Comparison of ENCODE assay signal across 10 cellular contexts in the genomic region with DNA sequence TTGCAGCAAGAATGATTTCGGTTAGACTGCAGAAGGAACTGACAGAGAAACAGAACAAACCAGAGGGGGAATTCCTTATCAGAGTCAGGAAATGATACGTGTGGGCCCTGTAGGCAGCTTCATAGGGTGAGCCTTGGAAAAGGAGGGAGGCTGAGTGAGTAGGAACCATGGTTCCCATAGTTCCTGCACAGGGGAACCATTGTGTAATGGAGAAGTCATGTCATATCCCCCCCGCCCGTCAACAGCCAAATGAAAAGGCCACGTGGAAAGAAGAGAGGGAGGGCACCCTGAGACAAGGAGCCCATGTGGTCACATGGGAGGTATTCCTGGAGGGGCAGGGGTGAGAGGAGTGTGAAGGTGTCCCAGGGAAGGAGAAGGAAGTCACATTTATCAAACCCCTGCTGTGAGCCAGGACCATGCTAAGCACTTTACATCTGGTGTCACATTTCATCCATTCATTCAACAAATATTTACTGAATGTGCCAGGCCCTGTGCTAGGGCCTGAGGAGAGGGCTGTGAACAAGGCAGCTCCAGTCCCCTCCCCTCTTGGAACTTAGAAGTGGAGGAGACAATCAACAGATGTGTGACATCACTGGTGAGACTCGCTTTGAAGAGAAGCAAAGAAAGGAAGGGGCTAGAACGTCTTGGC. TPM values are rescaled to one million over a fixed set of nuclear protein-coding genes. Genes with fewer than 3 reads are reported as not detected.
DNase-seq lines count a peak whose midpoint lies in the region; ATAC-seq, FAIRE-seq and TF ChIP-seq lines count a peak whose summit lies in the region.
"Had no signal": no experiment of that assay in that cellular context is flagged by ENCODE, and none has a peak within 500 bp of the region (broad histone marks: within the 10 kb centered on the region; RNA-seq: fewer than 3 reads in every experiment).

No MANE protein-coding gene starts in this region.

- no peak overlapping the region for H3K23ac ChIP-seq in trophoblast cell (ENCODE audit: low read length)

- no peaks in the 10 kb centered on the region for H3K79me1 ChIP-seq in trophoblast cell (ENCODE audit: low read length)

- no peak for ATAC-seq in GM21825 (IDR thresholded peaks at IDR 0.05; ENCODE audit: unreplicated experiment)

- dilution Hi-C loops in endothelial cell of umbilical vein (cut with MboI; ENCODE audit: extremely low pct_ligation_motif_present, low sequenced_read_pairs), result no loop called here

- H3K4ac ChIP-seq in trophoblast cell (ENCODE audit: low read depth, low read length), result no peak overlapping the region

- H2BK120ac ChIP-seq in trophoblast cell (ENCODE audit: insufficient read depth, low read length, poor library complexity), result no peak overlapping the region

- H3K36me3 ChIP-seq in endothelial cell of umbilical vein (ENCODE audit: control insufficient read depth in 2 of 2, extremely low read depth in 1 of 2, insufficient read depth in 2 of 2, low read length in 2 of 2) (no peaks in the 10 kb centered on the region), trophoblast cell (ENCODE audit: control insufficient read depth in 1 of 2, insufficient read depth in 2 of 2, low read length in 2 of 2) (no peaks in the 10 kb centered on the region), SJCRH30 (no peaks in the 10 kb centered on the region)
- H3K36me3 ChIP-seq: SJSA1 had no signal

- H4K91ac ChIP-seq in trophoblast cell (ENCODE audit: low read depth, low read length), result no peak overlapping the region

- H3K9me3 ChIP-seq in endothelial cell of umbilical vein (replicated peaks; ENCODE audit: control insufficient read depth, insufficient read depth, low read length), result no peaks in the 10 kb centered on the region
- peaks cover 3% of the 10 kb centered on the region for H3K9me3 ChIP-seq in trophoblast cell (ENCODE audit: insufficient read depth, low read depth, low read length)
- no peaks in the 10 kb centered on the region for H3K9me3 ChIP-seq in SJCRH30 (replicated peaks)
- H3K9me3 ChIP-seq: SJSA1 had no signal

- peak overlapping the region; percentile 14 for H2AFZ ChIP-seq in endothelial cell of umbilical vein (ENCODE audit: low read depth, low read length)
- no peak overlapping the region for H2AFZ ChIP-seq in trophoblast cell (ENCODE audit: insufficient read depth, low read length, poor library complexity)

- H3K79me2 ChIP-seq in endothelial cell of umbilical vein (ENCODE audit: control insufficient read depth, insufficient read depth, low read length) (no peaks in the 10 kb centered on the region), trophoblast cell (ENCODE audit: control insufficient read depth, insufficient read depth, low read length, poor library complexity) (no peaks in the 10 kb centered on the region)

- H4K20me1 ChIP-seq in endothelial cell of umbilical vein (replicated peaks; ENCODE audit: control insufficient read depth, extremely low read depth, insufficient read depth, low read length), result no peaks in the 10 kb centered on the region

- no peak for FAIRE-seq in endothelial cell of umbilical vein (lab: Jason Lieb, UNC)

- no peak for TF ChIP-seq POLR2A in endothelial cell of umbilical vein (IDR thresholded peaks at IDR 0.05; ENCODE audit: low read depth, low read length)

- CTCF ChIA-PET in endothelial cell of umbilical vein (lab: Charles Lee), result interaction anchor here (1.1 to 2.3 kb wide), 6 partner anchors 12 to 255 kb away, joined by 3 to 19 read pairs (median 6); no protein-coding TSS in a partner anchor

- no peak overlapping the region for H2AK5ac ChIP-seq in trophoblast cell (ENCODE audit: low read length)

- no peak overlapping the region for H3K4me2 ChIP-seq in endothelial cell of umbilical vein (ENCODE audit: insufficient read depth, low read length)
- H3K4me2 ChIP-seq in trophoblast cell (ENCODE audit: low read length), result no peak overlapping the region

- no TSS peak for BruUV-seq in endothelial cell of umbilical vein (replicated peaks; lab: Mats Ljungman, UMichigan)

- POLR2A ChIA-PET in endothelial cell of umbilical vein (lab: Charles Lee), result no interaction called here

- H3K27me3 ChIP-seq in endothelial cell of umbilical vein (ENCODE audit: control insufficient read depth in 2 of 2, insufficient read depth in 2 of 2, low read length in 2 of 2), result no peaks in the 10 kb centered on the region
- no peaks in the 10 kb centered on the region for H3K27me3 ChIP-seq in trophoblast cell (ENCODE audit: insufficient read depth, low read length)
- no peaks in the 10 kb centered on the region for H3K27me3 ChIP-seq in SJCRH30
- H3K27me3 ChIP-seq: SJSA1 had no signal

- no peak overlapping the region for H3K18ac ChIP-seq in trophoblast cell (ENCODE audit: low read length)

- no CpG with 5 or more reads among the region's 7 CpGs for WGBS in trophoblast cell (ENCODE audit: extremely low coverage, insufficient coverage, insufficient read length)

- no peak overlapping the region for H2BK5ac ChIP-seq in trophoblast cell (ENCODE audit: low read depth, low read length, poor library complexity)

- DNase-seq in ELF-1 (ENCODE audit: low read depth, low spot score), result peak; percentile 89
- peak; percentile 72 for DNase-seq in NCI-H226
- DNase-seq in endothelial cell of umbilical vein (ENCODE audit: low read depth, low spot score), result peak; percentile 31
- DNase-seq in trophoblast cell, result peak; percentile 74 to 84
- no peak for DNase-seq in activated gamma-delta T cell treated with Interleukin-2 at 50 U/mL for 16 hours
- DNase-seq in DMS79 treated with DMSO at 0.1 percent for 48 hours (lab: John Stamatoyannopoulos, UW), result no peak
- DNase-seq in SJCRH30, result no peak
- DNase-seq: erythroblast had no signal

- intact Hi-C loops in endothelial cell of umbilical vein (cut with micrococcal nuclease), result no loop called here

- TF ChIP-seq CTCF in endothelial cell of umbilical vein (IDR thresholded peaks at IDR 0.05; ENCODE audit: extremely low read depth in 1 of 2, insufficient read depth in 1 of 2, low read depth in 1 of 2, low read length in 2 of 2), result no peak

- no peak overlapping the region for H3K9ac ChIP-seq in endothelial cell of umbilical vein (replicated peaks; ENCODE audit: extremely low read depth, insufficient read depth, low read length)
- H3K9ac ChIP-seq in trophoblast cell (ENCODE audit: low read length), result no peak overlapping the region

- H2BK12ac ChIP-seq in trophoblast cell (ENCODE audit: low read length), result no peak overlapping the region

- no peak overlapping the region for H4K8ac ChIP-seq in trophoblast cell (ENCODE audit: low read depth, low read length)

- no peak overlapping the region for H4K12ac ChIP-seq in trophoblast cell (ENCODE audit: low read depth, low read length)

- H3K27ac ChIP-seq in endothelial cell of umbilical vein (ENCODE audit: insufficient read depth, low read depth, low read length) (no peak overlapping the region), trophoblast cell (ENCODE audit: low read depth, low read length) (no peak overlapping the region), SJCRH30 (no peak overlapping the region)
- H3K27ac ChIP-seq: SJSA1 had no signal

- H3K4me1 ChIP-seq in endothelial cell of umbilical vein (ENCODE audit: control insufficient read depth, extremely low read depth, insufficient read depth, low read length), result no peaks in the 10 kb centered on the region
- H3K4me1 ChIP-seq in trophoblast cell (ENCODE audit: control insufficient read depth in 1 of 2, insufficient read depth in 2 of 2, low read length in 2 of 2), result peaks cover 5 to 12% of the 10 kb centered on the region in 2 experiments
- H3K4me1 ChIP-seq in SJCRH30, result no peaks in the 10 kb centered on the region; the same call in none of the 2 replicates

- H3K4me3 ChIP-seq in endothelial cell of umbilical vein (replicated peaks in 1 of 3; ENCODE audit: insufficient read depth in 1 of 3, low read depth in 1 of 3, low read length in 3 of 3), result no peak overlapping the region
- no peak overlapping the region for H3K4me3 ChIP-seq in trophoblast cell (ENCODE audit: low read depth, low read length)
- no peak overlapping the region for H3K4me3 ChIP-seq in SJCRH30
- H3K4me3 ChIP-seq: SJSA1 had no signal

- no peak overlapping the region for H3K14ac ChIP-seq in trophoblast cell (ENCODE audit: low read length)

- H3K9me1 ChIP-seq in endothelial cell of umbilical vein (replicated peaks; ENCODE audit: control insufficient read depth, extremely low read depth, insufficient read depth, low read length), result no peaks in the 10 kb centered on the region

RNA-seq across cellular contexts. Expression of gene FGR, which starts 15.7 kb away (rescaled TPM):
- total RNA-seq in endothelial cell of umbilical vein, result not detected in 2 replicates
- 0.16 and 0.18 TPM in 2 replicates for polyA plus RNA-seq in endothelial cell of umbilical vein
- polyA plus RNA-seq in endothelial cell of umbilical vein (2011; cell fraction: cytosol; rRNA removed), result 0.07 and 0.08 TPM in 2 replicates
- polyA plus RNA-seq in endothelial cell of umbilical vein (2011; cell fraction: nucleus; rRNA removed), result 0.20 and 0.55 TPM in 2 replicates
- polyA plus RNA-seq in endothelial cell of umbilical vein (2012), result not detected in 2 replicates
- 0.13 TPM in 1 of 2 replicates, not detected in the other for polyA minus RNA-seq in endothelial cell of umbilical vein
- not detected for polyA minus RNA-seq in endothelial cell of umbilical vein (2011; cell fraction: cytosol; rRNA and poly(A)+ RNA removed)
- polyA minus RNA-seq in endothelial cell of umbilical vein (2011; cell fraction: nucleus; rRNA and poly(A)+ RNA removed), result not detected in 2 replicates
- 0.04 TPM in 1 of 2 replicates, not detected in the other for polyA plus RNA-seq in trophoblast cell (2013)
- total RNA-seq in SJCRH30 (2014; rRNA removed; shearing (Covaris generic)), result not detected in 2 replicates
- total RNA-seq: SJSA1 had no signal

RNA-seq across cellular contexts. Expression of gene IFI6, which starts 21.3 kb away (rescaled TPM):
- total RNA-seq in endothelial cell of umbilical vein, result 20.0 and 28.4 TPM in 2 replicates
- polyA plus RNA-seq in endothelial cell of umbilical vein, result 47.9 and 58.0 TPM in 2 replicates
- 26.7 and 34.0 TPM in 2 replicates for polyA plus RNA-seq in endothelial cell of umbilical vein (2011; cell fraction: cytosol; rRNA removed)
- polyA plus RNA-seq in endothelial cell of umbilical vein (2011; cell fraction: nucleus; rRNA removed), result 8.5 and 9.4 TPM in 2 replicates
- 44.2 and 57.6 TPM in 2 replicates for polyA plus RNA-seq in endothelial cell of umbilical vein (2012)
- 8.6 and 10.2 TPM in 2 replicates for polyA minus RNA-seq in endothelial cell of umbilical vein
- polyA minus RNA-seq in endothelial cell of umbilical vein (2011; cell fraction: cytosol; rRNA and poly(A)+ RNA removed), result 24.3 TPM
- 1.9 and 2.3 TPM in 2 replicates for polyA minus RNA-seq in endothelial cell of umbilical vein (2011; cell fraction: nucleus; rRNA and poly(A)+ RNA removed)
- polyA plus RNA-seq in trophoblast cell (2013), result 107 and 108 TPM in 2 replicates
- total RNA-seq in SJCRH30 (2014; rRNA removed; shearing (Covaris generic)), result 5.8 and 6.8 TPM in 2 replicates

RNA-seq across cellular contexts. Expression of gene AHDC1, which starts 46.7 kb away (rescaled TPM):
- total RNA-seq in endothelial cell of umbilical vein, result 32.1 and 33.0 TPM in 2 replicates
- polyA plus RNA-seq in endothelial cell of umbilical vein, result 7.0 and 7.8 TPM in 2 replicates
- 5.9 and 7.2 TPM in 2 replicates for polyA plus RNA-seq in endothelial cell of umbilical vein (2011; cell fraction: cytosol; rRNA removed)
- 17.1 and 18.6 TPM in 2 replicates for polyA plus RNA-seq in endothelial cell of umbilical vein (2011; cell fraction: nucleus; rRNA removed)
- 10.8 and 13.3 TPM in 2 replicates for polyA plus RNA-seq in endothelial cell of umbilical vein (2012)
- 10.8 and 13.8 TPM in 2 replicates for polyA minus RNA-seq in endothelial cell of umbilical vein
- 4.2 TPM for polyA minus RNA-seq in endothelial cell of umbilical vein (2011; cell fraction: cytosol; rRNA and poly(A)+ RNA removed)
- 7.6 and 14.5 TPM in 2 replicates for polyA minus RNA-seq in endothelial cell of umbilical vein (2011; cell fraction: nucleus; rRNA and poly(A)+ RNA removed)
- polyA plus RNA-seq in trophoblast cell (2013), result 37.4 and 37.5 TPM in 2 replicates
- total RNA-seq in SJCRH30 (2014; rRNA removed; shearing (Covaris generic)), result 29.7 and 30.6 TPM in 2 replicates

Comparison
In these comparisons a context has a peak if more than half of its experiments do, and no peak if none do; other contexts are left out.
1. DNase-seq: peak in ELF-1 (single experiment), NCI-H226 (single experiment), endothelial cell of umbilical vein (single experiment) and trophoblast cell (2 of 2); none in activated gamma-delta T cell treated with Interleukin-2 at 50 U/mL for 16 hours (single experiment), DMS79 treated with DMSO at 0.1 percent for 48 hours (single experiment) and SJCRH30 (0 of 2).